1 cellular context compared by ENCODE assay signal in genomic region chr17:19004601-19005441, GRCh38.
TF ChIP-seq lines count a peak whose summit lies in the region.

Gene FAM83G (minus strand): TSS chr17:19004764. CDS start chr17:19004041, 723 bp downstream.

TF ChIP-seq in SK-N-SH treated with all-trans-retinoic acid at 6 μM for 48 hours, 23 proteins besides CTCF, POLR2A, EP300 and RAD21 (continued from another document):
- TF ChIP-seq, protein P1, sequence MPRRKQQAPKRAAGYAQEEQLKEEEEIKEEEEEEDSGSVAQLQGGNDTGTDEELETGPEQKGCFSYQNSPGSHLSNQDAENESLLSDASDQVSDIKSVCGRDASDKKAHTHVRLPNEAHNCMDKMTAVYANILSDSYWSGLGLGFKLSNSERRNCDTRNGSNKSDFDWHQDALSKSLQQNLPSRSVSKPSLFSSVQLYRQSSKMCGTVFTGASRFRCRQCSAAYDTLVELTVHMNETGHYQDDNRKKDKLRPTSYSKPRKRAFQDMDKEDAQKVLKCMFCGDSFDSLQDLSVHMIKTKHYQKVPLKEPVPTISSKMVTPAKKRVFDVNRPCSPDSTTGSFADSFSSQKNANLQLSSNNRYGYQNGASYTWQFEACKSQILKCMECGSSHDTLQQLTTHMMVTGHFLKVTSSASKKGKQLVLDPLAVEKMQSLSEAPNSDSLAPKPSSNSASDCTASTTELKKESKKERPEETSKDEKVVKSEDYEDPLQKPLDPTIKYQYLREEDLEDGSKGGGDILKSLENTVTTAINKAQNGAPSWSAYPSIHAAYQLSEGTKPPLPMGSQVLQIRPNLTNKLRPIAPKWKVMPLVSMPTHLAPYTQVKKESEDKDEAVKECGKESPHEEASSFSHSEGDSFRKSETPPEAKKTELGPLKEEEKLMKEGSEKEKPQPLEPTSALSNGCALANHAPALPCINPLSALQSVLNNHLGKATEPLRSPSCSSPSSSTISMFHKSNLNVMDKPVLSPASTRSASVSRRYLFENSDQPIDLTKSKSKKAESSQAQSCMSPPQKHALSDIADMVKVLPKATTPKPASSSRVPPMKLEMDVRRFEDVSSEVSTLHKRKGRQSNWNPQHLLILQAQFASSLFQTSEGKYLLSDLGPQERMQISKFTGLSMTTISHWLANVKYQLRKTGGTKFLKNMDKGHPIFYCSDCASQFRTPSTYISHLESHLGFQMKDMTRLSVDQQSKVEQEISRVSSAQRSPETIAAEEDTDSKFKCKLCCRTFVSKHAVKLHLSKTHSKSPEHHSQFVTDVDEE (CRISPR knock-in tag; IDR thresholded peaks at IDR 0.05), result no peak
